Comparison of ENCODE assay signal across 7 cellular contexts in the genomic region with DNA sequence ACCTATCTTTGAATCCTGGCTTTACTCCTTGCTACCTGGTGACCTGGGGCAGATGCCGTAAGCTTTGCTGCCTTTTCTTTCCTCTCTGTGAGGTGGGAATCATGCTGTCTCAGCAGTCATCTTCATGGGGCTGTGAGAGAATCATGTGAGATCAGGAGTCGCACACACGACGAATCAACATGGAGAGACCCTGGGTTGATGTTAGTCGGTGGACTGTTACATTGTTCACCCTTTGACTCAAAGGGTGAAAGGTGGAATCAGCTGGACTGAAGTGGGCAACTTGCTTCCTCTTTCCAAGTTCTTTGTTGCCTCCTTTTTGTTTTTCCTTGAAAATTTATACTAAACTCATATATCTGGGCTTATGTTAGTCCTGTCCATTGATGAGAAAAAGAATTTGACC. TPM values are rescaled to one million over a fixed set of nuclear protein-coding genes. Genes with fewer than 3 reads are reported as not detected.
DNase-seq lines count a peak whose midpoint lies in the region; ATAC-seq and TF ChIP-seq lines count a peak whose summit lies in the region.
"Not testable (repeated sequence)": the region's sequence is repeated elsewhere in the genome, so short reads cannot be mapped to it uniquely, and the experiment has no call there.
"Had no signal": no experiment of that assay in that cellular context is flagged by ENCODE, and none has a peak within 500 bp of the region (broad histone marks: within the 10 kb centered on the region; RNA-seq: fewer than 3 reads in every experiment).

No MANE protein-coding gene starts in this region.

- H3K9ac ChIP-seq in Karpas-422 (ENCODE audit: low read length): peak overlapping the region; percentile 74

- not testable (repeated sequence) for H3K36me3 ChIP-seq in DOHH2 (ENCODE audit: control insufficient read depth, low read length); Karpas-422 (ENCODE audit: insufficient read depth, low read length); OCI-LY7 (ENCODE audit: insufficient read depth, low read length)

- H3K9me3 ChIP-seq in DOHH2 (ENCODE audit: control insufficient read depth, insufficient read depth, low read length); Karpas-422 (ENCODE audit: low read length); OCI-LY7 (ENCODE audit: low read length): not testable (repeated sequence)

- TSS peak; percentile 82 for BruUV-seq in OCI-LY7 (replicated peaks; lab: Mats Ljungman, UMichigan)

- H3K4me1 Mint-ChIP-seq in activated B cell treated with CpG ODN at 0.5 μM for 24 hours (peaks cover 18% of the 10 kb centered on the region), naive B cell (peaks cover 0 to 14% (median 8%) of the 10 kb centered on the region in 3 donors)
- H3K4me1 Mint-ChIP-seq in stimulated activated naive B cell treated with anti-CD40 and anti-IgM and Interleukin-4, amounts not matched to agents 10 μg/mL and 1 μg/mL and 100 μg/mL, for 72 hours: not testable (repeated sequence)

- H3K27ac Mint-ChIP-seq in activated B cell treated with CpG ODN at 0.5 μM for 24 hours (peak overlapping the region; percentile 76), naive B cell (peak overlapping the region in 5 of 6 donors; percentile 33 to 95 (median 76))
- not testable (repeated sequence) for H3K27ac Mint-ChIP-seq in stimulated activated naive B cell treated with anti-CD40 and anti-IgM and Interleukin-4, amounts not matched to agents 10 μg/mL and 1 μg/mL and 100 μg/mL, for 72 hours

- H3K36me3 Mint-ChIP-seq in activated B cell treated with CpG ODN at 0.5 μM for 24 hours (ENCODE audit: low read depth); naive B cell; stimulated activated naive B cell treated with anti-CD40 and anti-IgM and Interleukin-4, amounts not matched to agents 10 μg/mL and 1 μg/mL and 100 μg/mL, for 72 hours: not testable (repeated sequence)

- H3K9me2 ChIP-seq in DOHH2 (replicated peaks; ENCODE audit: control insufficient read depth, low read length); Karpas-422 (replicated peaks; ENCODE audit: insufficient read depth, low read length); OCI-LY7 (ENCODE audit: insufficient read depth, low read length): not testable (repeated sequence)

- H3K4me2 ChIP-seq in DOHH2 (ENCODE audit: low read length) (peak overlapping the region; percentile 59), Karpas-422 (ENCODE audit: low read depth, low read length, poor library complexity, severe bottlenecking) (peak overlapping the region; percentile 61), OCI-LY7 (ENCODE audit: low read length) (peak overlapping the region; percentile 61)

- peak overlapping the region; percentile 66 for H3K27ac ChIP-seq in DOHH2 (ENCODE audit: low read depth, low read length)
- H3K27ac ChIP-seq in Karpas-422 (ENCODE audit: low read length): peak overlapping the region; percentile 89
- peak overlapping the region; percentile 76 for H3K27ac ChIP-seq in OCI-LY7 (ENCODE audit: low read depth, low read length, poor library complexity, severe bottlenecking)

- H3K27me3 ChIP-seq in DOHH2 (ENCODE audit: control insufficient read depth, low read length); Karpas-422 (ENCODE audit: low read length): not testable (repeated sequence)

- not testable (repeated sequence) for TF ChIP-seq CTCF in DOHH2 (IDR thresholded peaks at IDR 0.05; ENCODE audit: low read depth, low read length, poor library complexity, severe bottlenecking); OCI-LY7 (conservative IDR thresholded peaks at IDR 0.05; ENCODE audit: low read length); activated B cell treated with CpG ODN at 0.5 μM for 24 hours (IDR thresholded peaks at IDR 0.05)

- not testable (repeated sequence) for H3K9me3 Mint-ChIP-seq in activated B cell treated with CpG ODN at 0.5 μM for 24 hours; naive B cell; stimulated activated naive B cell treated with anti-CD40 and anti-IgM and Interleukin-4, amounts not matched to agents 10 μg/mL and 1 μg/mL and 100 μg/mL, for 72 hours

- H3K4me1 ChIP-seq in DOHH2 (ENCODE audit: control insufficient read depth, low read length): peaks cover 10% of the 10 kb centered on the region
- H3K4me1 ChIP-seq in Karpas-422 (ENCODE audit: low read length): not testable (repeated sequence)
- peaks cover 10% of the 10 kb centered on the region for H3K4me1 ChIP-seq in OCI-LY7 (ENCODE audit: insufficient read depth, low read length, poor library complexity, severe bottlenecking)

- not testable (repeated sequence) for ATAC-seq in activated B cell treated with CpG ODN at 0.5 μM for 24 hours (ENCODE audit: low read depth); naive B cell (ENCODE audit: low read depth in 2 of 2)
- peak; percentile 53 to 58 for ATAC-seq in stimulated activated naive B cell treated with anti-CD40 and anti-IgM and Interleukin-4, amounts not matched to agents 10 μg/mL and 1 μg/mL and 100 μg/mL, for 72 hours (replicated peaks)

- H3K79me2 ChIP-seq in DOHH2 (ENCODE audit: control insufficient read depth, low read length): peaks cover 13% of the 10 kb centered on the region
- not testable (repeated sequence) for H3K79me2 ChIP-seq in Karpas-422 (ENCODE audit: low read length); OCI-LY7 (ENCODE audit: insufficient read depth, low read depth, low read length)

- not testable (repeated sequence) for DNase-seq in Karpas-422; OCI-LY7 (ENCODE audit: low spot score); activated B cell treated with CpG ODN at 0.5 μM for 24 hours; naive B cell; stimulated activated naive B cell treated with anti-CD40 and anti-IgM and Interleukin-4, amounts not matched to agents 10 μg/mL and 1 μg/mL and 100 μg/mL, for 72 hours

- POLR2A ChIA-PET in OCI-LY7 (lab: Charles Lee): interaction anchor here (0.6 kb wide), 1 partner anchor 12 kb away, joined by 3 read pairs; no protein-coding TSS in a partner anchor
- POLR2A ChIA-PET in activated B cell treated with CpG ODN at 0.5 μM for 24 hours (lab: Charles Lee): not testable (repeated sequence)

- CTCF ChIA-PET in OCI-LY7 (lab: Charles Lee; ENCODE audit: unreplicated experiment); activated B cell treated with CpG ODN at 0.5 μM for 24 hours (lab: Charles Lee): not testable (repeated sequence)

- peak overlapping the region; percentile 74 for H3K4me3 ChIP-seq in DOHH2 (ENCODE audit: low read length)
- H3K4me3 ChIP-seq in Karpas-422 (ENCODE audit: low read length): peak overlapping the region; percentile 63; the same call in 1 of the 2 replicates
- peak overlapping the region; percentile 69 for H3K4me3 ChIP-seq in OCI-LY7 (ENCODE audit: low read depth, low read length, poor library complexity, severe bottlenecking)

- not testable (repeated sequence) for H3K27me3 Mint-ChIP-seq in activated B cell treated with CpG ODN at 0.5 μM for 24 hours; naive B cell; stimulated activated naive B cell treated with anti-CD40 and anti-IgM and Interleukin-4, amounts not matched to agents 10 μg/mL and 1 μg/mL and 100 μg/mL, for 72 hours

- H3K4me3 Mint-ChIP-seq in activated B cell treated with CpG ODN at 0.5 μM for 24 hours (peak overlapping the region; percentile 80), naive B cell (peak overlapping the region; percentile 43 to 93 (median 85))
- peak overlapping the region in 1 of 2 donors; percentile 21 for H3K4me3 Mint-ChIP-seq in stimulated activated naive B cell treated with anti-CD40 and anti-IgM and Interleukin-4, amounts not matched to agents 10 μg/mL and 1 μg/mL and 100 μg/mL, for 72 hours

- H3F3A ChIP-seq in DOHH2 (ENCODE audit: control insufficient read depth, insufficient read depth): not testable (repeated sequence)

- H4K20me1 ChIP-seq in DOHH2 (ENCODE audit: control insufficient read depth, insufficient read depth, low read depth, low read length); Karpas-422 (ENCODE audit: insufficient read depth, low read depth, low read length); OCI-LY7 (ENCODE audit: insufficient read depth, low read length): not testable (repeated sequence)

- H2AFZ ChIP-seq in Karpas-422 (ENCODE audit: low read length); OCI-LY7 (ENCODE audit: low read length): not testable (repeated sequence)

- intact Hi-C loops in OCI-LY7 (cut with micrococcal nuclease; ENCODE audit: unreplicated experiment); activated B cell treated with CpG ODN at 0.5 μM for 24 hours (cut with micrococcal nuclease): not testable (repeated sequence)

RNA-seq across cellular contexts. Expression of a gene that starts 46.6 kb away (rescaled TPM):
- total RNA-seq in Karpas-422 (2014; rRNA removed; shearing (Covaris generic); ENCODE audit: low replicate concordance): 0.47 and 0.52 TPM in 2 replicates
- 0.60 and 1.8 TPM in 2 replicates for total RNA-seq in OCI-LY7 (2014; rRNA removed; shearing (Covaris generic))
- total RNA-seq in OCI-LY7 (2022): 0.70 and 1.8 TPM in 2 replicates
- total RNA-seq in activated B cell treated with CpG ODN at 0.5 μM for 24 hours: 1.6 and 1.9 TPM in 2 replicates
- polyA plus RNA-seq in naive B cell (ENCODE audit: low read depth in 6 of 6): 1 to 10 TPM in 1 of 6 donors, under 1 TPM in 5; 0.28 to 1.1 (median 0.73) TPM
- total RNA-seq: G401 had no signal
